Comparison of ENCODE assay signal across 22 cellular contexts in the genomic region with DNA sequence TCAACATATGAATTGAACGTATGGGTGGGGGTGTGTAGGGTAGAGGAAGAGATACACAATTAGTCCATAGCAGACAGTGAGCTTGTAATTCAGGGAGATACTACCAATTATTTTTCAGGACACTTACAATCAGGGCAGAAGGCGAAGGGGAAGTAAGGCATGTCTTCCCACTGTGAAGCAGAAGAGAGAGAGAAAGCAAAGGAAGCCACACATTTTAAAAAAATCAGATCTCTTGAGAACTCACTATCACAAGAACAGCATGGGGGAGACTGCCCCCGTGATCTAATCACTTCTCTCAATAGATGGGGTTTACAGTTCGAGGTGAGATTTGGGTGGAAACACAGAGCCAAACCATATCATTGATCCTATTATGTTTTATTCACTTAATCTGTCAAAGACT.
"Had no signal": no experiment of that assay in that cellular context is flagged by ENCODE, and none has a peak within 500 bp of the region (broad histone marks: within the 10 kb centered on the region; RNA-seq: fewer than 3 reads in every experiment).

No MANE protein-coding gene starts in this region.

- H3K9me3 Mint-ChIP-seq: activated CD8-positive, alpha-beta T cell treated with anti-CD3 and anti-CD28 coated beads for 36 hours; activated naive CD8-positive, alpha-beta T cell treated with anti-CD3 and anti-CD28 coated beads for 36 hours; naive thymus-derived CD8-positive, alpha-beta T cell; type B pancreatic cell had no signal

- DNase-seq: activated CD4-positive, alpha-beta T cell treated with anti-CD3 and anti-CD28 coated beads for 48 hours; activated CD4-positive, CD25-positive, alpha-beta regulatory T cell; activated CD8-positive, alpha-beta T cell treated with anti-CD3 and anti-CD28 coated beads for 36 hours; activated naive CD4-positive, alpha-beta T cell; activated naive CD8-positive, alpha-beta T cell treated with anti-CD3 and anti-CD28 coated beads for 36 hours; activated T-cell treated with anti-CD3 and anti-CD28 coated beads, Interleukin-2, amount 50 U/mL, for 1 hour; amniotic stem cell; dermis blood vessel endothelial cell; effector memory CD4-positive, alpha-beta T cell; foreskin fibroblast; left ventricle myocardium superior; mesenchymal stem cell; naive thymus-derived CD8-positive, alpha-beta T cell; pancreas; right lobe of liver; small intestine; stimulated activated CD4-positive, alpha-beta T cell treated with anti-CD3 and anti-CD28 coated beads, Interleukin-15, amount 100 ng/mL, for 24 hours; stimulated activated CD4-positive, alpha-beta T cell treated with anti-CD3 and anti-CD28 coated beads, Interleukin-2, amount 100 ng/mL, for 48 hours had no signal

- H3K4me3 ChIP-seq: pancreas, right lobe of liver had no signal

- ATAC-seq: activated CD8-positive, alpha-beta T cell treated with anti-CD3 and anti-CD28 coated beads for 36 hours; activated T-helper 17 cell treated with anti-CD3 and anti-CD28 coated beads, Interleukin-2, amount 50 U/mL, for 72 hours; left ventricle myocardium superior; naive thymus-derived CD8-positive, alpha-beta T cell; pancreas; right lobe of liver had no signal

- H3K27me3 Mint-ChIP-seq: activated CD8-positive, alpha-beta T cell treated with anti-CD3 and anti-CD28 coated beads for 36 hours; activated naive CD8-positive, alpha-beta T cell treated with anti-CD3 and anti-CD28 coated beads for 36 hours; activated T-helper 17 cell treated with anti-CD3 and anti-CD28 coated beads, Interleukin-2, amount 50 U/mL, for 72 hours; naive thymus-derived CD8-positive, alpha-beta T cell; stimulated activated naive CD8-positive, alpha-beta T cell treated with anti-CD3 and anti-CD28 coated beads, Interleukin-15, Interleukin-2, amounts not matched to agents 100 ng/mL and 50 ng/mL, for 24 hours; type B pancreatic cell had no signal

- H3K27ac Mint-ChIP-seq: activated CD8-positive, alpha-beta T cell treated with anti-CD3 and anti-CD28 coated beads for 36 hours; activated naive CD8-positive, alpha-beta T cell treated with anti-CD3 and anti-CD28 coated beads for 36 hours; activated T-helper 17 cell treated with anti-CD3 and anti-CD28 coated beads, Interleukin-2, amount 50 U/mL, for 72 hours; stimulated activated naive CD8-positive, alpha-beta T cell treated with anti-CD3 and anti-CD28 coated beads, Interleukin-15, Interleukin-2, amounts not matched to agents 100 ng/mL and 50 ng/mL, for 24 hours; type B pancreatic cell had no signal

- H3K36me3 ChIP-seq: neutrophil, pancreas, right lobe of liver had no signal

- H3K4me3 Mint-ChIP-seq: activated CD8-positive, alpha-beta T cell treated with anti-CD3 and anti-CD28 coated beads for 36 hours; activated naive CD8-positive, alpha-beta T cell treated with anti-CD3 and anti-CD28 coated beads for 36 hours; activated T-helper 17 cell treated with anti-CD3 and anti-CD28 coated beads, Interleukin-2, amount 50 U/mL, for 72 hours; naive thymus-derived CD8-positive, alpha-beta T cell; stimulated activated naive CD8-positive, alpha-beta T cell treated with anti-CD3 and anti-CD28 coated beads, Interleukin-15, Interleukin-2, amounts not matched to agents 100 ng/mL and 50 ng/mL, for 24 hours; type B pancreatic cell had no signal

- H3K27ac ChIP-seq: neutrophil, pancreas, right lobe of liver had no signal

- H3K27me3 ChIP-seq: neutrophil, pancreas, right lobe of liver had no signal

- H3K9me3 ChIP-seq: neutrophil, pancreas, right lobe of liver had no signal
